In genomic region chr4:9000505-9001001, GRCh38 we compare ENCODE assay signal across 8 cellular contexts.
DNase-seq lines count a peak whose midpoint lies in the region; ATAC-seq and TF ChIP-seq lines count a peak whose summit lies in the region.
"Not testable (repeated sequence)": the region's sequence is repeated elsewhere in the genome, so short reads cannot be mapped to it uniquely, and the experiment has no call there.

No MANE protein-coding gene starts in this region.

- POLR2A ChIA-PET in PC-3 (lab: Charles Lee; ENCODE audit: unreplicated experiment): not testable (repeated sequence)

- TF ChIP-seq CTCF in CD14-positive monocyte (IDR thresholded peaks at IDR 0.05) (peak; percentile 84), PC-3 (conservative IDR thresholded peaks at IDR 0.05; ENCODE audit: low read depth, low read length) (peak; percentile 43), osteoblast (IDR thresholded peaks at IDR 0.05; ENCODE audit: extremely low read depth, low read depth, low read length) (peak; percentile 41)

- peak; percentile 43 for ATAC-seq in HG02642 (IDR thresholded peaks at IDR 0.05; ENCODE audit: poor library complexity, unreplicated experiment)
- ATAC-seq in PC-3; central memory CD8-positive, alpha-beta T cell (replicated peaks; ENCODE audit: extremely low read depth, poor library complexity, severe bottlenecking): not testable (repeated sequence)

- BruUV-seq in PC-3 (replicated peaks; lab: Mats Ljungman, UMichigan): not testable (repeated sequence)

- H3K4me2 ChIP-seq in PC-3 (ENCODE audit: low read length); osteoblast (ENCODE audit: insufficient read depth, low read length): not testable (repeated sequence)

- not testable (repeated sequence) for H3K79me2 ChIP-seq in PC-3 (ENCODE audit: low read length); osteoblast (ENCODE audit: insufficient read depth, low read length)

- peaks cover 9 to 37% (median 29%) of the 10 kb centered on the region in 3 donors for H3K27me3 Mint-ChIP-seq in CD14-positive monocyte (ENCODE audit: low read depth in 3 of 3)
- peaks cover 32% of the 10 kb centered on the region for H3K27me3 Mint-ChIP-seq in central memory CD8-positive, alpha-beta T cell

- not testable (repeated sequence) for H3K36me3 Mint-ChIP-seq in CD14-positive monocyte; central memory CD8-positive, alpha-beta T cell (ENCODE audit: insufficient read depth)

- H3K9me3 ChIP-seq in PC-3 (ENCODE audit: low read length); osteoblast (ENCODE audit: low read depth, low read length): not testable (repeated sequence)

- DNase-seq in CD14-positive monocyte (ENCODE audit: low spot score): not testable (repeated sequence)
- DNase-seq in PC-3: peak; percentile 23
- peak; percentile 88 for DNase-seq in activated CD8-positive, alpha-beta memory T cell treated with anti-CD3 and anti-CD28 coated beads, Interleukin-2, amount 50 U/mL, for 48 hours
- DNase-seq in central memory CD8-positive, alpha-beta T cell (ENCODE audit: low spot score in 2 of 2): peak; percentile 26 to 28
- peak; percentile 27 for DNase-seq in hepatic stellate cell (ENCODE audit: low spot score)
- peak; percentile 92 for DNase-seq in osteoblast (ENCODE audit: insufficient read length, low spot score, missing footprints)
- DNase-seq in stimulated activated CD8-positive, alpha-beta memory T cell treated with anti-CD3 and anti-CD28 coated beads, Interleukin-4, amount 100 ng/mL, for 24 hours (ENCODE audit: low read depth): peak; percentile 23

- not testable (repeated sequence) for H3K9me2 ChIP-seq in PC-3 (replicated peaks; ENCODE audit: low read length)

- not testable (repeated sequence) for H3K4me1 ChIP-seq in PC-3 (ENCODE audit: insufficient read depth, low read length); osteoblast (ENCODE audit: insufficient read depth, low read length)

- H3K4me3 Mint-ChIP-seq in CD14-positive monocyte: peak overlapping the region in 1 of 2 donors; percentile 84
- H3K4me3 Mint-ChIP-seq in central memory CD8-positive, alpha-beta T cell: peak overlapping the region; percentile 48

- H3K27ac ChIP-seq in PC-3 (ENCODE audit: low read length); osteoblast (ENCODE audit: low read depth, low read length): not testable (repeated sequence)

- not testable (repeated sequence) for H4K20me1 ChIP-seq in PC-3 (ENCODE audit: low read length); osteoblast (ENCODE audit: insufficient read depth, low read length)

- CTCF ChIA-PET in PC-3 (lab: Charles Lee): not testable (repeated sequence)

- H3K4me3 ChIP-seq in PC-3 (ENCODE audit: low read length); osteoblast (ENCODE audit: insufficient read depth, low read length): not testable (repeated sequence)

- H2AFZ ChIP-seq in PC-3 (ENCODE audit: low read length); osteoblast (ENCODE audit: low read length): not testable (repeated sequence)

- not testable (repeated sequence) for H3K27me3 ChIP-seq in PC-3 (ENCODE audit: low read length); osteoblast (ENCODE audit: insufficient read depth, low read length)

- not testable (repeated sequence) for H3F3A ChIP-seq in PC-3 (ENCODE audit: low read length, unreplicated experiment)

- H3K9ac ChIP-seq in PC-3 (ENCODE audit: low read length): not testable (repeated sequence)

- intact Hi-C loops in CD14-positive monocyte (cut with micrococcal nuclease); PC-3 (cut with micrococcal nuclease): not testable (repeated sequence)

- H3K9me3 Mint-ChIP-seq in CD14-positive monocyte: peaks cover 0 to 11% (median 2%) of the 10 kb centered on the region in 7 donors
- H3K9me3 Mint-ChIP-seq in central memory CD8-positive, alpha-beta T cell: not testable (repeated sequence)

- not testable (repeated sequence) for H3K27ac Mint-ChIP-seq in CD14-positive monocyte; central memory CD8-positive, alpha-beta T cell (ENCODE audit: low read depth)

- H3K4me1 Mint-ChIP-seq in CD14-positive monocyte; central memory CD8-positive, alpha-beta T cell: not testable (repeated sequence)

- H3K36me3 ChIP-seq in PC-3 (ENCODE audit: low read depth, low read length); osteoblast (ENCODE audit: insufficient read depth, low read length): not testable (repeated sequence)
